ENCODE assay signal across 10 cellular contexts in the genomic region with DNA sequence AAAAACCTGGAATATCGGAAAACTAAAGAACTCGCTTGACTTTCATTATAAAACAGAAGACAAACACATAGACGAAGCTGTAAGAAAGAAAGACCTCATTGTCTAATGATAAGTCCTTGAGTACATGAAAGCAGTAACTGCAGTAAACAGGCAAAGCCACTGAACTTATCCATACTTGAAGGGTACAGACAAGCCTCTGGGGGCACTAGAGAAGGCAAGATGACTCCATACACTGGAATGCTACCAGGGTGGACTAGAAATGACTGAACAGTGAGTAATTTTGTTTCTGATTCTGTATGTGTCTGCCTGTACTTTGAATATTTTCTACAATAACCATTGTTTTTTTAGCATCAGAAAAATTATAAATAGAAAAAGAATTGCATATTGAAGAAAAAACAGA.
DNase-seq lines count a peak whose midpoint lies in the region; ATAC-seq and TF ChIP-seq lines count a peak whose summit lies in the region.
"Had no signal": no experiment of that assay in that cellular context is flagged by ENCODE, and none has a peak within 500 bp of the region (broad histone marks: within the 10 kb centered on the region; RNA-seq: fewer than 3 reads in every experiment).

No MANE protein-coding gene starts in this region.

- DNase-seq in GOT3 (lab: John Stamatoyannopoulos, UW) (peak; percentile 24), PC-3 (peak; percentile 57), fibroblast of gingiva (ENCODE audit: low read depth) (peak; percentile 52), renal cortical epithelial cell (ENCODE audit: low read depth) (peak; percentile 93), hypothalamus (lab: John Stamatoyannopoulos, UW) (no peak), GM19240 (ENCODE audit: insufficient read length, low spot score) (no peak)
- DNase-seq: activated T-cell treated with anti-CD3 and anti-CD28 coated beads, Interleukin-2, amount 50 U/mL, for 72 hours; small intestine had no signal

- H3K9me2 ChIP-seq in PC-3 (replicated peaks; ENCODE audit: low read length) = no peaks in the 10 kb centered on the region

- intact Hi-C loops in PC-3 (cut with micrococcal nuclease) = no loop called here

- no TSS peak for BruUV-seq in PC-3 (replicated peaks; lab: Mats Ljungman, UMichigan)

- no peak overlapping the region for H3K4me2 ChIP-seq in PC-3 (ENCODE audit: low read length)

- no peaks in the 10 kb centered on the region for H3K9me3 ChIP-seq in PC-3 (ENCODE audit: low read length)
- H3K9me3 ChIP-seq: tibial nerve had no signal

- H3K27ac ChIP-seq in PC-3 (ENCODE audit: low read length) = no peak overlapping the region

- no peaks in the 10 kb centered on the region for H3K36me3 ChIP-seq in PC-3 (ENCODE audit: low read depth, low read length)
- H3K36me3 ChIP-seq: tibial nerve had no signal

- CTCF ChIA-PET in PC-3 (lab: Charles Lee) = no interaction called here

- no peaks in the 10 kb centered on the region; the same call in 1 of the 2 replicates for H3K4me1 ChIP-seq in PC-3 (ENCODE audit: insufficient read depth, low read length)
- H3K4me1 ChIP-seq: tibial nerve had no signal

- POLR2A ChIA-PET in PC-3 (lab: Charles Lee; ENCODE audit: unreplicated experiment) = no interaction called here

- peak; percentile 24; the same call in 1 of the 2 replicates for TF ChIP-seq CTCF in PC-3 (conservative IDR thresholded peaks at IDR 0.05; ENCODE audit: low read depth, low read length)

- H3K9ac ChIP-seq in PC-3 (ENCODE audit: low read length) = no peak overlapping the region

- no peak overlapping the region for H2AFZ ChIP-seq in PC-3 (ENCODE audit: low read length)

- no peaks in the 10 kb centered on the region for H3F3A ChIP-seq in PC-3 (ENCODE audit: low read length, unreplicated experiment)

- no peaks in the 10 kb centered on the region for H3K27me3 ChIP-seq in PC-3 (ENCODE audit: low read length)
- H3K27me3 ChIP-seq: tibial nerve had no signal

- ATAC-seq in PC-3 (no peak), GM21619 (IDR thresholded peaks at IDR 0.05; ENCODE audit: unreplicated experiment) (no peak)

- H3K4me3 ChIP-seq in PC-3 (ENCODE audit: low read length) = no peak overlapping the region
- H3K4me3 ChIP-seq: tibial nerve had no signal

- no peaks in the 10 kb centered on the region for H4K20me1 ChIP-seq in PC-3 (ENCODE audit: low read length)

- no peaks in the 10 kb centered on the region for H3K79me2 ChIP-seq in PC-3 (ENCODE audit: low read length)

Comparison
In these comparisons a context has a peak if more than half of its experiments do, and no peak if none do; other contexts are left out.
1. DNase-seq: peak in GOT3 (single experiment), PC-3 (single experiment), fibroblast of gingiva (single experiment) and renal cortical epithelial cell (single experiment); none in hypothalamus (0 of 51) and GM19240 (single experiment).